8 cellular contexts compared by ENCODE assay signal in the genomic region with DNA sequence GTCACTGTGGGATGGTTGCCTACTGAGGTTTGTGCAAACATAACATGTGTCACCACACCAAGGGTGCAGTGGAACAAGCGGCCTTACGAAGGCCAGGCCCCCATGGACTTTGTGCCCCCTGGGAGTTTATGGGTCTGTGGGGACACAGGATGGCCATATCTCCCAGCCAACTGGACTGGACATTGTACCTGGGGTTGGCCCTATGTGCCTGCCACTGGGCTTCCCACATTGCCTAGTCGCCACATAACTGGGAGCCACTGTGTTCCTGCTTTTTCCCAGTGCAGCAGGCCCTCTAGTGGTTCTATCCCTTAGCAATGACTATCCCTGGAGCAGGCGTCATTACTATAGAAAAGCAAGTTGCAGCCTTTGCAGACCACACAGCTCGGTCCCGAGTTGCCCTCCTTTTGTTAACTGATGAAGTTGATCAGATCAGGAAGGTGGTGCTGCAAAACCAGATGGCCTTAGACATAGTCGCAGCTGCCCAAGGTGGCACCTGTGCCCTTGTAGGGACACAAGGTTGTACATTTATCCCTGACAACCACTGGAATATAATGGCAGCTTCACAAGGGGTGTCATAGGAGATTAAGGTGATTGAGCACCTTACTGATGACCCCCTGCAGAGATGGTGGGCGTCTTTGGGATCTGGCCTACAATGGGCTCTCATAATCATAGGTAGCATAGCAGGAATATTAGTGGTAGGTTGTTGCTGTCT. TPM values are rescaled to one million over a fixed set of nuclear protein-coding genes. Genes with fewer than 3 reads are reported as not detected.
A peak's percentile ranks its signal among the peaks of the same experiment; 100 is the strongest.
DNase-seq lines count a peak whose midpoint lies in the region; ATAC-seq, FAIRE-seq and TF ChIP-seq lines count a peak whose summit lies in the region.

No MANE protein-coding gene starts in this region.

- POLR2A ChIA-PET in HCT116 (lab: Charles Lee) = interaction anchor here (1.2 to 1.9 kb wide), 3 partner anchors 137 to 263 kb away, joined by 3 to 4 read pairs (median 4); a partner anchor contains a TSS
- POLR2A ChIA-PET in WTC11 (lab: Charles Lee) = interaction anchor here (1.1 to 1.3 kb wide), 3 partner anchors 51 to 263 kb away, joined by 3 read pairs; a partner anchor contains a TSS

- peaks cover 11% of the 10 kb centered on the region for H3K4me1 Mint-ChIP-seq in WTC11

- BruUV-seq in HCT116 (replicated peaks; lab: Mats Ljungman, UMichigan) = no TSS peak

- H3K4me3 ChIP-seq in BE2C (ENCODE audit: low read depth, low read length) = no peak overlapping the region
- H3K4me3 ChIP-seq in HCT116 (replicated peaks in 1 of 2; ENCODE audit: low read depth in 1 of 2, low read length in 2 of 2) = no peak overlapping the region

- H2AFZ ChIP-seq in HCT116 (ENCODE audit: low read depth, low read length, poor library complexity, severe bottlenecking) = no peak overlapping the region

- peak overlapping the region; percentile 32; the same call in 1 of the 2 replicates for H3K4me2 ChIP-seq in HCT116 (ENCODE audit: low read length)

- TF ChIP-seq CTCF in BE2C (IDR thresholded peaks at IDR 0.05; ENCODE audit: low read depth, low read length) = peak; percentile 82
- TF ChIP-seq CTCF in HCT116 (IDR thresholded peaks at IDR 0.05 in 2 of 3, conservative IDR thresholded peaks at IDR 0.05 in 1 of 3; ENCODE audit: borderline replicate concordance in 1 of 3, insufficient read depth in 1 of 3, low read depth in 2 of 3, low read length in 2 of 3) = peak; percentile 61 to 79 (median 76); a peak in 5 of 6 replicates
- TF ChIP-seq CTCF in WTC11 (IDR thresholded peaks at IDR 0.05) = no peak

- H4K20me1 ChIP-seq in HCT116 (ENCODE audit: insufficient read depth) = no peaks in the 10 kb centered on the region

- H3K27ac Mint-ChIP-seq in WTC11 = no peak overlapping the region

- H3K9me3 Mint-ChIP-seq in WTC11 = no peaks in the 10 kb centered on the region

- H3K36me3 Mint-ChIP-seq in WTC11 = no peaks in the 10 kb centered on the region

- H3K36me3 ChIP-seq in BE2C (no peaks in the 10 kb centered on the region), HCT116 (ENCODE audit: control insufficient read depth in 1 of 2, insufficient read depth in 2 of 2, low read length in 2 of 2) (no peaks in the 10 kb centered on the region)

- H3K9me3 ChIP-seq in BE2C = no peaks in the 10 kb centered on the region
- no peaks in the 10 kb centered on the region for H3K9me3 ChIP-seq in HCT116 (ENCODE audit: control insufficient read depth in 1 of 2, insufficient read depth in 1 of 2, low read depth in 1 of 2, low read length in 2 of 2)

- RAD21 ChIA-PET in HCT116 (lab: Charles Lee; ENCODE audit: low non-redundant PET in 1 of 2, low total read pairs in 2 of 2, uncharacterized antibody in 2 of 2, unreplicated experiment in 2 of 2) = interaction anchor here in 1 of 2 experiments (0.9 kb wide), 1 partner anchor 191 kb away, joined by 3 read pairs; no protein-coding TSS in a partner anchor

- peak; percentile 84 for TF ChIP-seq RAD21 in HCT116 (IDR thresholded peaks at IDR 0.05; ENCODE audit: low read depth)

- H3K27me3 ChIP-seq in BE2C = no peaks in the 10 kb centered on the region
- H3K27me3 ChIP-seq in HCT116 (ENCODE audit: insufficient read depth, low read length) = no peaks in the 10 kb centered on the region

- ATAC-seq in HCT116 (peak; percentile 63), WTC11 (peak; percentile 66), left colon (peak; percentile 78), HG03108 (IDR thresholded peaks at IDR 0.05; ENCODE audit: unreplicated experiment) (no peak), HG03139 (IDR thresholded peaks at IDR 0.05; ENCODE audit: unreplicated experiment) (no peak), GM18858 (IDR thresholded peaks at IDR 0.05; ENCODE audit: unreplicated experiment) (no peak)

- no peaks in the 10 kb centered on the region for H3K27me3 Mint-ChIP-seq in WTC11 (ENCODE audit: low read depth)

- no peak overlapping the region for H3K27ac ChIP-seq in HCT116 (ENCODE audit: low read depth, low read length)

- H3K4me1 ChIP-seq in BE2C (no peaks in the 10 kb centered on the region), HCT116 (ENCODE audit: control insufficient read depth in 1 of 2, insufficient read depth in 2 of 2, low read length in 2 of 2) (peaks cover 0 to 14% of the 10 kb centered on the region in 2 experiments; a peak in 3 of 4 replicates)

- DNase-seq in BE2C = peak; percentile 53
- no peak for DNase-seq in HCT116 (ENCODE audit: low read depth, low spot score)
- DNase-seq in WTC11 (ENCODE audit: low spot score) = peak; percentile 67
- peak; percentile 47 for DNase-seq in left colon
- DNase-seq in HTR-8/SVneo (ENCODE audit: insufficient read length, low spot score) = no peak

- CTCF ChIA-PET in HCT116 (lab: Charles Lee) = interaction anchor here (0.7 to 5.6 kb wide), 9 partner anchors 24 to 359 kb away, joined by 3 to 32 read pairs (median 3); a partner anchor contains a TSS
- CTCF ChIA-PET in WTC11 (lab: Charles Lee) = interaction anchor here (0.6 to 5.2 kb wide), 25 partner anchors 9 to 277 kb away, joined by 3 to 64 read pairs (median 4); a partner anchor contains a TSS

- no peak for FAIRE-seq in HTR-8/SVneo (lab: Jason Lieb, UNC)

- H3K79me2 ChIP-seq in HCT116 (ENCODE audit: insufficient read depth, low read length) = no peaks in the 10 kb centered on the region

- no peak overlapping the region for H3K4me3 Mint-ChIP-seq in WTC11

- H3K9me2 ChIP-seq in HCT116 (ENCODE audit: insufficient read depth) = no peaks in the 10 kb centered on the region

- intact Hi-C loops in HCT116 (cut with micrococcal nuclease) (loop anchor here (1.0 to 5.0 kb wide), 4 partner anchors 119 to 279 kb away; a partner anchor contains a TSS), left colon (cut with DNase I, micrococcal nuclease) (loop anchor here in 1 of 2 donors (5.0 to 10.0 kb wide), 2 partner anchors 192 to 279 kb away; a partner anchor contains a TSS)

- no peak overlapping the region for H3K9ac ChIP-seq in HCT116 (ENCODE audit: low read length)

- TF ChIP-seq POLR2A in HCT116 (IDR thresholded peaks at IDR 0.05; ENCODE audit: borderline replicate concordance, extremely low read depth, insufficient read depth, insufficient read length) = no peak

TF ChIP-seq in HCT116, 20 proteins besides CTCF, POLR2A, EP300 and RAD21:
- TF ChIP-seq EGR1 (IDR thresholded peaks at IDR 0.05; ENCODE audit: low read depth) (no peak), CBX3 (IDR thresholded peaks at IDR 0.05; ENCODE audit: low read depth) (peak; percentile 36; the same call in 1 of the 2 replicates), YY1 (IDR thresholded peaks at IDR 0.05; ENCODE audit: extremely low read depth, insufficient replicate concordance, low read depth, low read length) (no peak), SIN3A (IDR thresholded peaks at IDR 0.05; ENCODE audit: low read depth) (no peak)
- TF ChIP-seq, protein P1, sequence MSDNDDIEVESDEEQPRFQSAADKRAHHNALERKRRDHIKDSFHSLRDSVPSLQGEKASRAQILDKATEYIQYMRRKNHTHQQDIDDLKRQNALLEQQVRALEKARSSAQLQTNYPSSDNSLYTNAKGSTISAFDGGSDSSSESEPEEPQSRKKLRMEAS (IDR thresholded peaks at IDR 0.05) = no peak
- TF ChIP-seq, protein P2, sequence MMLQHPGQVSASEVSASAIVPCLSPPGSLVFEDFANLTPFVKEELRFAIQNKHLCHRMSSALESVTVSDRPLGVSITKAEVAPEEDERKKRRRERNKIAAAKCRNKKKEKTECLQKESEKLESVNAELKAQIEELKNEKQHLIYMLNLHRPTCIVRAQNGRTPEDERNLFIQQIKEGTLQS (IDR thresholded peaks at IDR 0.05) = no peak

TF ChIP-seq in WTC11, 78 proteins besides CTCF, POLR2A, EP300 and RAD21:
- TF ChIP-seq, protein P3, sequence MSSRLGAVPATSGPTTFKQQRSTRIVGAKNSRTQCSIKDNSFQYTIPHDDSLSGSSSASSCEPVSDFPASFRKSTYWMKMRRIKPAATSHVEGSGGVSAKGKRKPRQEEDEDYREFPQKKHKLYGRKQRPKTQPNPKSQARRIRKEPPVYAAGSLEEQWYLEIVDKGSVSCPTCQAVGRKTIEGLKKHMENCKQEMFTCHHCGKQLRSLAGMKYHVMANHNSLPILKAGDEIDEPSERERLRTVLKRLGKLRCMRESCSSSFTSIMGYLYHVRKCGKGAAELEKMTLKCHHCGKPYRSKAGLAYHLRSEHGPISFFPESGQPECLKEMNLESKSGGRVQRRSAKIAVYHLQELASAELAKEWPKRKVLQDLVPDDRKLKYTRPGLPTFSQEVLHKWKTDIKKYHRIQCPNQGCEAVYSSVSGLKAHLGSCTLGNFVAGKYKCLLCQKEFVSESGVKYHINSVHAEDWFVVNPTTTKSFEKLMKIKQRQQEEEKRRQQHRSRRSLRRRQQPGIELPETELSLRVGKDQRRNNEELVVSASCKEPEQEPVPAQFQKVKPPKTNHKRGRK (CRISPR knock-in tag; IDR thresholded peaks at IDR 0.05; ENCODE audit: borderline replicate concordance) = no peak
- TF ChIP-seq, protein P4, sequence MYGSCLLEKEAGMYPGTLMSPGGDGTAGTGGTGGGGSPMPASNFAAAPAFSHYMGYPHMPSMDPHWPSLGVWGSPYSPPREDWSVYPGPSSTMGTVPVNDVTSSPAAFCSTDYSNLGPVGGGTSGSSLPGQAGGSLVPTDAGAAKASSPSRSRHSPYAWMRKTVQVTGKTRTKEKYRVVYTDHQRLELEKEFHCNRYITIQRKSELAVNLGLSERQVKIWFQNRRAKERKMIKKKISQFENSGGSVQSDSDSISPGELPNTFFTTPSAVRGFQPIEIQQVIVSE (CRISPR knock-in tag; IDR thresholded peaks at IDR 0.05; ENCODE audit: borderline replicate concordance) = no peak
- TF ChIP-seq JUN (CRISPR knock-in tag; IDR thresholded peaks at IDR 0.05) = no peak
- no peak for TF ChIP-seq SMAD3 (CRISPR knock-in tag; IDR thresholded peaks at IDR 0.05; ENCODE audit: borderline replicate concordance)

RNA-seq across cellular contexts. Expression of a gene that starts 15.2 kb away (rescaled TPM):
- not detected for polyA plus RNA-seq in BE2C (2012; ENCODE audit: insufficient read depth, insufficient read length, low read depth)
- total RNA-seq in HCT116 (2021; ENCODE audit: unreplicated experiment) (not detected), WTC11 (2021) (not detected in 3 replicates), left colon (not detected)
- not detected in 2 replicates for polyA plus RNA-seq in HCT116 (2012)

RNA-seq across cellular contexts. Expression of a gene that starts 18.5 kb away (rescaled TPM):
- not detected for polyA plus RNA-seq in BE2C (2012; ENCODE audit: insufficient read depth, insufficient read length, low read depth)
- total RNA-seq in HCT116 (2021; ENCODE audit: unreplicated experiment) = not detected
- not detected in 2 replicates for polyA plus RNA-seq in HCT116 (2012)
- not detected in 3 replicates for total RNA-seq in WTC11 (2021)
- not detected for total RNA-seq in left colon

RNA-seq across cellular contexts. Expression of a gene that starts 35.1 kb away (rescaled TPM):
- polyA plus RNA-seq in BE2C (2012; ENCODE audit: insufficient read depth, insufficient read length, low read depth) = not detected
- not detected for total RNA-seq in HCT116 (2021; ENCODE audit: unreplicated experiment)
- polyA plus RNA-seq in HCT116 (2012) = not detected in 2 replicates
- not detected in 3 replicates for total RNA-seq in WTC11 (2021)
- total RNA-seq in left colon = not detected

RNA-seq across cellular contexts. Expression of a gene that starts 45.5 kb away (rescaled TPM):
- not detected for polyA plus RNA-seq in BE2C (2012; ENCODE audit: insufficient read depth, insufficient read length, low read depth)
- not detected for total RNA-seq in HCT116 (2021; ENCODE audit: unreplicated experiment)
- not detected in 2 replicates for polyA plus RNA-seq in HCT116 (2012)
- 0.14 TPM in 1 of 3 replicates, not detected in the others for total RNA-seq in WTC11 (2021)
- total RNA-seq in left colon = not detected

Comparison
In these comparisons a context has a peak if more than half of its experiments do, and no peak if none do; other contexts are left out.
1. DNase-seq: peak in BE2C (single experiment), WTC11 (single experiment) and left colon (2 of 2); none in HCT116 (single experiment) and HTR-8/SVneo (single experiment).
2. ATAC-seq: peak in HCT116 (single experiment), WTC11 (single experiment) and left colon (single experiment); none in HG03108 (single experiment), HG03139 (single experiment) and GM18858 (single experiment).